In genomic region chr1:29953938-29954337, GRCh38 we compare ENCODE assay signal across 25 cellular contexts.
"Had no signal": no experiment of that assay in that cellular context is flagged by ENCODE, and none has a peak within 500 bp of the region (broad histone marks: within the 10 kb centered on the region; RNA-seq: fewer than 3 reads in every experiment).

No MANE protein-coding gene starts in this region.

- H3K36me3 Mint-ChIP-seq: immature natural killer cell; memory B cell; naive thymus-derived CD8-positive, alpha-beta T cell; stimulated activated effector memory CD8-positive, alpha-beta T cell treated with anti-CD3 and anti-CD28 coated beads, Interleukin-12 subunit alpha, Interleukin-12 subunit beta, amount 100 ng/mL, for 72 hours had no signal

- H3K27ac Mint-ChIP-seq: immature natural killer cell; memory B cell; naive thymus-derived CD8-positive, alpha-beta T cell; stimulated activated effector memory CD8-positive, alpha-beta T cell treated with anti-CD3 and anti-CD28 coated beads, Interleukin-12 subunit alpha, Interleukin-12 subunit beta, amount 100 ng/mL, for 72 hours; stimulated activated naive CD8-positive, alpha-beta T cell treated with anti-CD3 and anti-CD28 coated beads, Interleukin-15, Interleukin-2, amounts not matched to agents 100 ng/mL and 50 ng/mL, for 24 hours had no signal

- H3K9me3 ChIP-seq: left ventricle myocardium inferior, pancreas, prostate gland, spleen, suprapubic skin, thoracic aorta, tibial artery, upper lobe of right lung had no signal

- H3K4me3 Mint-ChIP-seq: immature natural killer cell; memory B cell; naive thymus-derived CD8-positive, alpha-beta T cell; stimulated activated effector memory CD8-positive, alpha-beta T cell treated with anti-CD3 and anti-CD28 coated beads, Interleukin-12 subunit alpha, Interleukin-12 subunit beta, amount 100 ng/mL, for 72 hours; stimulated activated naive CD8-positive, alpha-beta T cell treated with anti-CD3 and anti-CD28 coated beads, Interleukin-15, Interleukin-2, amounts not matched to agents 100 ng/mL and 50 ng/mL, for 24 hours had no signal

- DNase-seq: hippocampal formation; immature natural killer cell; kidney; left colon; left ventricle myocardium inferior; naive thymus-derived CD8-positive, alpha-beta T cell; nucleus accumbens; pancreas; retina; right cardiac atrium; small intestine; spleen; stimulated activated CD4-positive, alpha-beta T cell treated with anti-CD3 and anti-CD28 coated beads, Interleukin-4, amount 100 ng/mL, for 24 hours; stimulated activated naive CD4-positive, alpha-beta T cell; tibial artery; trophoblast cell; upper lobe of right lung had no signal

- H3K4me1 Mint-ChIP-seq: memory B cell had no signal

- ATAC-seq: left colon; naive thymus-derived CD8-positive, alpha-beta T cell; pancreas; right cardiac atrium; sciatic nerve; stimulated activated effector memory CD8-positive, alpha-beta T cell treated with anti-CD3 and anti-CD28 coated beads, Interleukin-12 subunit alpha, Interleukin-12 subunit beta, amount 100 ng/mL, for 72 hours; upper lobe of right lung had no signal

- H3K36me3 ChIP-seq: left ventricle myocardium inferior, pancreas, prostate gland, spleen, suprapubic skin, thoracic aorta, tibial artery, upper lobe of right lung had no signal

- H3K4me1 ChIP-seq: left ventricle myocardium inferior, pancreas, prostate gland, spleen, suprapubic skin, tibial artery, upper lobe of right lung had no signal

- H3K27me3 ChIP-seq: pancreas, upper lobe of right lung had no signal

- H3K4me3 ChIP-seq: left ventricle myocardium inferior, lung, pancreas, prostate gland, spleen, suprapubic skin, thoracic aorta, tibial artery, upper lobe of right lung had no signal

- H3K27ac ChIP-seq: left ventricle myocardium inferior, pancreas, prostate gland, spleen, suprapubic skin, thoracic aorta, tibial artery, upper lobe of right lung had no signal

- H3K9me3 Mint-ChIP-seq: memory B cell; stimulated activated naive CD8-positive, alpha-beta T cell treated with anti-CD3 and anti-CD28 coated beads, Interleukin-15, Interleukin-2, amounts not matched to agents 100 ng/mL and 50 ng/mL, for 24 hours had no signal
